ENCODE assay signal across 1 cellular context in the genomic region with DNA sequence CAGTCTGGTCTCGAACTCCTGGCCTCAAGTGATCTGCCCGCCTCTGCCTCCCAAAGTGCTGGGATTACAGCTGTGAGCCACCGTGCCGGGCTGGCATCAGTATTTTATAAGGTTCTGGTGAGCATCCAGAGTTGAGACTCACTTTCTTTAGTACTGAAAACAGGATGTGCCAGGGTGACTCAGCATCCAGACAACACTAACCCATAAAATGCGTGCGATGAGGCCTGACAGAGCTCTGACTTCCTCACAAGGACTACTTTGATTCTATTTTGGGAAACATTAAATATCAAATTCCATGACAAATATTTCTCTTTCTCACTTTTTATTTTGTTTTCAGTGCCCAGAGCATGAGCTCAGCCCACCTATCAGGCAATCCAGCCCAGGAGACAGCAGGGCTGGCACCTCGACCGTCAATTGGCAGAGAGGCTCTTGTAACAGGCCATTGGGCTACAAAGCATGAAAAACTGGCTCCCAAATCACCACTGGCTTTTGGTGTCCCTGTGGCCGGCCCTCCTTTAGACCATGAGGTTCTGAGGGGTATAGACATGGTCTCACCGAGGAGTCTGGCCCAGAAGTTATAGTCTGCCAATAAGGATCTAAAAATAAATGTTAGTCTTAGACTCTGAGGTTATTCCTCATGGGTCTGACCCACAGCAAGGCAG.
TF ChIP-seq lines count a peak whose summit lies in the region.

No MANE protein-coding gene starts in this region.

TF ChIP-seq in WTC11, 78 proteins besides CTCF, POLR2A, EP300 and RAD21 (continued from another document):
- no peak for TF ChIP-seq OVOL2 (CRISPR knock-in tag; IDR thresholded peaks at IDR 0.05; ENCODE audit: borderline replicate concordance)
- TF ChIP-seq JUN (CRISPR knock-in tag; IDR thresholded peaks at IDR 0.05) = no peak
